ENCODE assay signal across 8 cellular contexts in the genomic region with DNA sequence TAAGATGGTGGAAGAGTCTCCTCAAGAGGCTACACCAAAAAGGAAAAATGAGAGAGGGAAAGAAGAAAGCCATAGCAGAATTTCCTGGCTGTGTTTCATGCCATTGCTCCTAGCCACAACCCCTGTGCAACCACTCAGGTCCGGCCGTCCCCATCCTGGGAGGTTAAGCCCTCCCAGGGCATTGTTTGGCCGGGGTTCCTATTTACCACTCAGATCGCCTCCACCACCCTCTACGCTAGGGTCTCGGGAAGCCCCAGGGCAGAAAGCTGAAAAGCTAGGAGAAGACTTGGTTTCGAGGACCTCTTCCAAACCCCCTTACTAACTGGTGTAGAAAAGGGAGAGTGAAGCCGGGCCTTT. TPM values are rescaled to one million over a fixed set of nuclear protein-coding genes. Genes with fewer than 3 reads are reported as not detected.
DNase-seq lines count a peak whose midpoint lies in the region; ATAC-seq and TF ChIP-seq lines count a peak whose summit lies in the region.

No MANE protein-coding gene starts in this region.

- H3K9me3 Mint-ChIP-seq in CD8-positive, alpha-beta T cell = no peaks in the 10 kb centered on the region

- POLR2A ChIA-PET in CD8-positive, alpha-beta T cell (lab: Charles Lee) = interaction anchor here (1.0 to 3.0 kb wide), 9 partner anchors 8 to 88 kb away, joined by 3 to 23 read pairs (median 7); a partner anchor contains a TSS

- intact Hi-C loops in CD8-positive, alpha-beta T cell (cut with DNase I, micrococcal nuclease) = loop anchor here (2.0 to 10.0 kb wide), 4 partner anchors 76 to 364 kb away; a partner anchor contains a TSS

- peak overlapping the region; percentile 66 for H3K4me3 ChIP-seq in CD8-positive, alpha-beta T cell (ENCODE audit: low read depth, low read length)

- peak in 4 of 7 experiments; percentile 9 to 33 (median 16) for DNase-seq in CD8-positive, alpha-beta T cell
- DNase-seq in RPMI8226 (peak; percentile 59), caudate nucleus (lab: John Stamatoyannopoulos, UW) (peak in 22 of 61 donors; percentile 7 to 69 (median 42)), kidney glomerular epithelial cell (lab: John Stamatoyannopoulos, UW) (peak; percentile 34), dedifferentiated amniotic fluid mesenchymal stem cell (ENCODE audit: extremely low spot score) (no peak)
- DNase-seq in stimulated activated CD4-positive, alpha-beta T cell treated with anti-CD3 and anti-CD28 coated beads, Interleukin-4, amount 100 ng/mL, for 24 hours = peak; percentile 28

- H3K27ac Mint-ChIP-seq in CD8-positive, alpha-beta T cell = peak overlapping the region; percentile 91

- peaks cover under 1% of the 10 kb centered on the region for H3K36me3 ChIP-seq in CD8-positive, alpha-beta T cell (ENCODE audit: insufficient read depth, low read length)

- no peaks in the 10 kb centered on the region for H3K27me3 Mint-ChIP-seq in CD8-positive, alpha-beta T cell (ENCODE audit: low read depth)

- peaks cover 38% of the 10 kb centered on the region for H3K4me1 ChIP-seq in CD8-positive, alpha-beta T cell (ENCODE audit: insufficient read depth, low read length)

- H3K27me3 ChIP-seq in CD8-positive, alpha-beta T cell (ENCODE audit: insufficient read depth, low read length) = no peaks in the 10 kb centered on the region

- no peak for ATAC-seq in CD8-positive, alpha-beta T cell
- ATAC-seq in GM19035 (IDR thresholded peaks at IDR 0.05; ENCODE audit: unreplicated experiment) (peak; percentile 23), HG03196 (IDR thresholded peaks at IDR 0.05; ENCODE audit: unreplicated experiment) (peak; percentile 23)

- CTCF ChIA-PET in CD8-positive, alpha-beta T cell (lab: Charles Lee) = interaction anchor here (1.0 to 2.0 kb wide), 3 partner anchors 9 to 57 kb away, joined by 3 to 5 read pairs (median 3); a partner anchor contains a TSS

- H3K4me1 Mint-ChIP-seq in CD8-positive, alpha-beta T cell (ENCODE audit: low read depth) = peaks cover 28% of the 10 kb centered on the region

- TF ChIP-seq CTCF in CD8-positive, alpha-beta T cell (IDR thresholded peaks at IDR 0.05) = no peak

- peak overlapping the region; percentile 67 for H3K27ac ChIP-seq in CD8-positive, alpha-beta T cell (ENCODE audit: low read depth, low read length)
- H3K27ac ChIP-seq in caudate nucleus (ENCODE audit: low read depth, low read length) = peak overlapping the region; percentile 91

- peaks cover 12% of the 10 kb centered on the region for H3K36me3 Mint-ChIP-seq in CD8-positive, alpha-beta T cell

- H3K9me3 ChIP-seq in CD8-positive, alpha-beta T cell (ENCODE audit: low read length) = no peaks in the 10 kb centered on the region

- H3K4me3 Mint-ChIP-seq in CD8-positive, alpha-beta T cell = peak overlapping the region; percentile 91

RNA-seq across cellular contexts. Expression of a gene that starts 0.7 kb away (rescaled TPM):
- 10 to 100 TPM; 77.6 to 79.5 TPM for total RNA-seq in CD8-positive, alpha-beta T cell

RNA-seq across cellular contexts. Expression of a gene that starts 8.7 kb away (rescaled TPM):
- 1 to 10 TPM; 3.6 to 3.7 TPM for total RNA-seq in CD8-positive, alpha-beta T cell

RNA-seq across cellular contexts. Expression of a gene that starts 26.9 kb away (rescaled TPM):
- 1 to 10 TPM; 4.9 to 5.9 TPM for total RNA-seq in CD8-positive, alpha-beta T cell

RNA-seq across cellular contexts. Expression of a gene that starts 36.4 kb away (rescaled TPM):
- 10 to 100 TPM; 20.2 to 21.0 TPM for total RNA-seq in CD8-positive, alpha-beta T cell
